Comparison of ENCODE assay signal across 9 cellular contexts in genomic region chr10:16944081-16944922, GRCh38.
DNase-seq lines count a peak whose midpoint lies in the region; ATAC-seq and TF ChIP-seq lines count a peak whose summit lies in the region.
"Had no signal": no experiment of that assay in that cellular context is flagged by ENCODE, and none has a peak within 500 bp of the region (broad histone marks: within the 10 kb centered on the region; RNA-seq: fewer than 3 reads in every experiment).

No MANE protein-coding gene starts in this region.

- ATAC-seq in activated T-cell treated with anti-CD3 and anti-CD28 coated beads, Interleukin-2, amount 50 U/mL, for 72 hours (replicated peaks in 1 of 2): no peak
- no peak for ATAC-seq in GM18861 (IDR thresholded peaks at IDR 0.05; ENCODE audit: unreplicated experiment)

- H3K36me3 ChIP-seq in brain microvascular endothelial cell (replicated peaks): no peaks in the 10 kb centered on the region

- H3K4me3 ChIP-seq in brain microvascular endothelial cell (ENCODE audit: low read depth, low read length): no peak overlapping the region

- peak overlapping the region; percentile 6 for H3K27ac ChIP-seq in brain microvascular endothelial cell

- H3K4me1 Mint-ChIP-seq in activated T-cell treated with anti-CD3 and anti-CD28 coated beads, Interleukin-2, amount 50 U/mL, for 72 hours (ENCODE audit: low read depth): no peaks in the 10 kb centered on the region
- peaks cover 22% of the 10 kb centered on the region for H3K4me1 Mint-ChIP-seq in activated T-cell treated with anti-CD3 and anti-CD28 coated beads, Interleukin-2, amount 50 U/mL, for 24 hours (ENCODE audit: low read depth)
- H3K4me1 Mint-ChIP-seq in type B pancreatic cell (ENCODE audit: unreplicated experiment): peaks cover 10% of the 10 kb centered on the region

- H3K27me3 Mint-ChIP-seq in activated T-cell treated with anti-CD3 and anti-CD28 coated beads, Interleukin-2, amount 50 U/mL, for 72 hours (ENCODE audit: low read depth): no peaks in the 10 kb centered on the region
- no peaks in the 10 kb centered on the region for H3K27me3 Mint-ChIP-seq in activated T-cell treated with anti-CD3 and anti-CD28 coated beads, Interleukin-2, amount 50 U/mL, for 24 hours
- no peaks in the 10 kb centered on the region for H3K27me3 Mint-ChIP-seq in type B pancreatic cell

- in situ Hi-C loops in brain microvascular endothelial cell (cut with HindIII; ENCODE audit: low pct_ligation_motif_present, low sequenced_read_pairs): no loop called here

- DNase-seq in activated T-cell treated with anti-CD3 and anti-CD28 coated beads, Interleukin-2, amount 50 U/mL, for 72 hours: no peak
- DNase-seq in activated T-cell treated with anti-CD3 and anti-CD28 coated beads, Interleukin-2, amount 50 U/mL, for 24 hours: no peak
- DNase-seq in brain microvascular endothelial cell (no peak), inferior parietal cortex (ENCODE audit: extremely low spot score) (peak; percentile 4), type B pancreatic cell (ENCODE audit: extremely low spot score, unreplicated experiment) (no peak), NCI-H146 treated with DMSO at 0.1 percent for 48 hours (lab: John Stamatoyannopoulos, UW; ENCODE audit: unreplicated experiment) (no peak), NCI-H1105 treated with DMSO at 0.1 percent for 48 hours (lab: John Stamatoyannopoulos, UW) (no peak)
- DNase-seq: activated gamma-delta T cell had no signal

- no peak overlapping the region for H3K4me3 Mint-ChIP-seq in activated T-cell treated with anti-CD3 and anti-CD28 coated beads, Interleukin-2, amount 50 U/mL, for 72 hours
- no peak overlapping the region for H3K4me3 Mint-ChIP-seq in activated T-cell treated with anti-CD3 and anti-CD28 coated beads, Interleukin-2, amount 50 U/mL, for 24 hours
- H3K4me3 Mint-ChIP-seq in type B pancreatic cell: peak overlapping the region; percentile 11

- no peaks in the 10 kb centered on the region for H3K27me3 ChIP-seq in brain microvascular endothelial cell (replicated peaks)

- no peak for TF ChIP-seq CTCF in brain microvascular endothelial cell (IDR thresholded peaks at IDR 0.05; ENCODE audit: low read depth, low read length, missing control alignments)
- no peak for TF ChIP-seq CTCF in type B pancreatic cell (conservative IDR thresholded peaks at IDR 0.05)

- H3K9me3 Mint-ChIP-seq in activated T-cell treated with anti-CD3 and anti-CD28 coated beads, Interleukin-2, amount 50 U/mL, for 72 hours: no peaks in the 10 kb centered on the region
- peaks cover 2% of the 10 kb centered on the region for H3K9me3 Mint-ChIP-seq in activated T-cell treated with anti-CD3 and anti-CD28 coated beads, Interleukin-2, amount 50 U/mL, for 24 hours
- H3K9me3 Mint-ChIP-seq in type B pancreatic cell: no peaks in the 10 kb centered on the region

- peak overlapping the region; percentile 55 for H3K27ac Mint-ChIP-seq in activated T-cell treated with anti-CD3 and anti-CD28 coated beads, Interleukin-2, amount 50 U/mL, for 72 hours
- H3K27ac Mint-ChIP-seq in activated T-cell treated with anti-CD3 and anti-CD28 coated beads, Interleukin-2, amount 50 U/mL, for 24 hours: no peak overlapping the region
- H3K27ac Mint-ChIP-seq in type B pancreatic cell: peak overlapping the region; percentile 1

- no peaks in the 10 kb centered on the region for H3K36me3 Mint-ChIP-seq in activated T-cell treated with anti-CD3 and anti-CD28 coated beads, Interleukin-2, amount 50 U/mL, for 72 hours (ENCODE audit: insufficient read depth in 2 of 2)
- peaks cover 6% of the 10 kb centered on the region for H3K36me3 Mint-ChIP-seq in activated T-cell treated with anti-CD3 and anti-CD28 coated beads, Interleukin-2, amount 50 U/mL, for 24 hours (ENCODE audit: low read depth)
- no peaks in the 10 kb centered on the region for H3K36me3 Mint-ChIP-seq in type B pancreatic cell
